Comparison of ENCODE assay signal across 26 cellular contexts in genomic region chr18:1906421-1906820, GRCh38.
"Had no signal": no experiment of that assay in that cellular context is flagged by ENCODE, and none has a peak within 500 bp of the region (broad histone marks: within the 10 kb centered on the region; RNA-seq: fewer than 3 reads in every experiment).

No MANE protein-coding gene starts in this region.

- H3K36me3 ChIP-seq: esophagus squamous epithelium, pancreas, right lobe of liver, spleen, tibial nerve, upper lobe of right lung, vagina had no signal

- ATAC-seq: left ventricle myocardium superior; pancreas; right lobe of liver; stimulated activated memory B cell treated with anti-CD40 and anti-IgM and Interleukin-4, amounts not matched to agents 10 μg/mL and 1 μg/mL and 100 μg/mL, for 72 hours; upper lobe of right lung had no signal

- H3K27ac Mint-ChIP-seq: immature natural killer cell; naive B cell; nephron; progenitor cell of endocrine pancreas; stimulated activated memory B cell treated with anti-CD40 and anti-IgM and Interleukin-4, amounts not matched to agents 10 μg/mL and 1 μg/mL and 100 μg/mL, for 72 hours; stimulated activated naive CD8-positive, alpha-beta T cell treated with anti-CD3 and anti-CD28 coated beads, Interleukin-15, Interleukin-2, amounts not matched to agents 100 ng/mL and 50 ng/mL, for 24 hours had no signal

- H3K4me3 ChIP-seq: esophagus squamous epithelium, lung, pancreas, right lobe of liver, spleen, testis, tibial nerve, upper lobe of right lung, vagina had no signal

- H3K4me3 Mint-ChIP-seq: immature natural killer cell; naive B cell; nephron; stimulated activated memory B cell treated with anti-CD40 and anti-IgM and Interleukin-4, amounts not matched to agents 10 μg/mL and 1 μg/mL and 100 μg/mL, for 72 hours; stimulated activated naive CD8-positive, alpha-beta T cell treated with anti-CD3 and anti-CD28 coated beads, Interleukin-15, Interleukin-2, amounts not matched to agents 100 ng/mL and 50 ng/mL, for 24 hours had no signal

- H3K27me3 Mint-ChIP-seq: naive B cell; progenitor cell of endocrine pancreas; stimulated activated memory B cell treated with anti-CD40 and anti-IgM and Interleukin-4, amounts not matched to agents 10 μg/mL and 1 μg/mL and 100 μg/mL, for 72 hours; stimulated activated naive CD8-positive, alpha-beta T cell treated with anti-CD3 and anti-CD28 coated beads, Interleukin-15, Interleukin-2, amounts not matched to agents 100 ng/mL and 50 ng/mL, for 24 hours had no signal

- H3K36me3 Mint-ChIP-seq: stimulated activated memory B cell treated with anti-CD40 and anti-IgM and Interleukin-4, amounts not matched to agents 10 μg/mL and 1 μg/mL and 100 μg/mL, for 72 hours had no signal

- H3K27me3 ChIP-seq: esophagus squamous epithelium, right lobe of liver, spleen, testis, tibial nerve, upper lobe of right lung, vagina had no signal

- H3K4me1 ChIP-seq: esophagus squamous epithelium, pancreas, right lobe of liver, spleen, testis, tibial nerve, upper lobe of right lung, vagina had no signal

- FAIRE-seq: endometrium, keratinocyte, pancreas had no signal

- H3K27ac ChIP-seq: esophagus squamous epithelium, pancreas, right lobe of liver, spleen, testis, tibial nerve, upper lobe of right lung, vagina had no signal

- H3K4me1 Mint-ChIP-seq: immature natural killer cell; naive B cell; nephron; stimulated activated memory B cell treated with anti-CD40 and anti-IgM and Interleukin-4, amounts not matched to agents 10 μg/mL and 1 μg/mL and 100 μg/mL, for 72 hours had no signal

- DNase-seq: effector memory CD4-positive, alpha-beta T cell; esophagus squamous epithelium; foreskin fibroblast; immature natural killer cell; left ventricle myocardium superior; mesendoderm; naive B cell; occipital lobe; pancreas; retina; right lobe of liver; spleen; stimulated activated CD4-positive, alpha-beta T cell treated with anti-CD3 and anti-CD28 coated beads, Interleukin-15, amount 100 ng/mL, for 24 hours; stimulated activated CD4-positive, alpha-beta T cell treated with anti-CD3 and anti-CD28 coated beads, Interleukin-1b, Interleukin-23, amount 100 ng/mL, for 48 hours; stimulated activated CD4-positive, alpha-beta T cell treated with anti-CD3 and anti-CD28 coated beads, Interleukin-4, amount 100 ng/mL, for 24 hours; testis; upper lobe of right lung had no signal

- H3K9me3 ChIP-seq: pancreas, right lobe of liver, testis, vagina had no signal
